In the genomic region with DNA sequence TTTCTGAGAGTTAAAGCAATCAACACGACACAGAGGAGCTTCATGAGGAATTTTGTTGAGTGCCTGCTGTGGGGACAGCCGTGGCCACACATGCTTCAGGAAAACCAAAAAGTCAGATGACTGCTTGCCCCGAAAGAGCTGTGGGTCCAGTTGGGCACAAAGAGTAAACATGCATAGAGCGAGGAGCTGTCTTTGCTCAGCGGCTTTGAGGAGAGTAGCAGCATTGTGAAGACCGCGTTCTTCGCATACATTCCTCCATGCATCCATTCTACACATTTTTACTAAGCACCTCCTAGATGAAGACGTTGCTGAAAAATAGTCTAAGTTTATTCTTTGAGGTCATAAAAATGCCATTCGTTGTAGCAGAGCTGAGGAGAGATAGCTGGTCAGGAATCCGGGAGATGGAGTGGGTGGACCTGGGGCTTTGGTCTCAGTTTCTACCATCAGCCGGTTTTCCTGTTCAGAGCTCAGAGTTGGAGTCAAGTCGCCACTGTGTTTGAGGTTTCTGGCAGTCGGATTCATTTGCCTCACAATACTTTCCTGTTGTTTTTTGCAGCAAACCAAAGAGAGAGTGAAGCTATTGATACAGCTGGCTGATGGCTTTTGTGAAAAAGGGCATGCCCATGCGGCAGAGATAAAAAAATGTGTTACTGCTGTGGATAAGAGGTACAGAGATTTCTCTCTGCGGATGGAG, we compare ENCODE assay signal across 20 cellular contexts.
DNase-seq lines count a peak whose midpoint lies in the region; ATAC-seq, FAIRE-seq and TF ChIP-seq lines count a peak whose summit lies in the region.
"Had no signal": no experiment of that assay in that cellular context is flagged by ENCODE, and none has a peak within 500 bp of the region (broad histone marks: within the 10 kb centered on the region; RNA-seq: fewer than 3 reads in every experiment).

No MANE protein-coding gene starts in this region.

- H3K4me1 ChIP-seq in HUES6 (ENCODE audit: control insufficient read depth, insufficient read depth, low read length), result peaks cover 11% of the 10 kb centered on the region
- peaks cover 0 to 9% (median 5%) of the 10 kb centered on the region in 4 experiments; a peak in 4 of 7 replicates for H3K4me1 ChIP-seq in H1 (replicated peaks in 1 of 4; ENCODE audit: control insufficient read depth in 3 of 4, insufficient read depth in 4 of 4, low read length in 3 of 4)
- H3K4me1 ChIP-seq: BLaER1 treated with 17β-estradiol and CSF1 and Interleukin-3, amounts not matched to agents 10 nM and 100 nM had no signal

- H3K36me3 ChIP-seq in HUES6 (ENCODE audit: control insufficient read depth, insufficient read depth, low read length), result peaks cover 83% of the 10 kb centered on the region
- H3K36me3 ChIP-seq in H1 (ENCODE audit: control insufficient read depth in 2 of 4, insufficient read depth in 4 of 4, low read length in 3 of 4), result peaks cover 7 to 52% (median 30%) of the 10 kb centered on the region in 4 experiments

- H3K4ac ChIP-seq in H1 (replicated peaks; ENCODE audit: insufficient read length, low read depth, low read length), result no peak overlapping the region

- H2BK20ac ChIP-seq in H1 (ENCODE audit: low read length), result no peak overlapping the region

- no peak overlapping the region for H2BK5ac ChIP-seq in H1 (ENCODE audit: low read depth, low read length)

- no peak overlapping the region for H4K91ac ChIP-seq in H1 (replicated peaks; ENCODE audit: insufficient read length, low read length)

- no peak overlapping the region for H3K23ac ChIP-seq in H1 (ENCODE audit: insufficient read length)

- no peaks in the 10 kb centered on the region for H3K23me2 ChIP-seq in H1 (ENCODE audit: low read depth, low read length)

- TF ChIP-seq RAD21 in H1 (IDR thresholded peaks at IDR 0.05 in 1 of 2, conservative IDR thresholded peaks at IDR 0.05 in 1 of 2; ENCODE audit: low read depth in 2 of 2, low read length in 2 of 2), result no peak

- CTCF ChIA-PET in H1 (lab: Charles Lee; ENCODE audit: partially characterized antibody), result interaction anchor here (0.5 to 5.1 kb wide), 14 partner anchors 9 to 406 kb away, joined by 3 to 35 read pairs (median 3); no protein-coding TSS in a partner anchor

- peaks cover 24% of the 10 kb centered on the region for H3K36me3 Mint-ChIP-seq in neural crest cell (ENCODE audit: low read depth)

- H3K27ac ChIP-seq in HUES6 (ENCODE audit: low read depth, low read length) (peak overlapping the region; percentile 19; the same call in 1 of the 2 replicates), H1 (ENCODE audit: low read depth, low read length) (no peak overlapping the region)
- H3K27ac ChIP-seq: BLaER1 treated with 17β-estradiol and CSF1 and Interleukin-3, amounts not matched to agents 10 nM and 100 nM; SK-N-MC had no signal

- ATAC-seq in GM18498 (IDR thresholded peaks at IDR 0.05; ENCODE audit: unreplicated experiment), result no peak
- ATAC-seq: Panc1, Right ventricle myocardium inferior had no signal

- no peaks in the 10 kb centered on the region for H3K79me1 ChIP-seq in H1 (ENCODE audit: low read depth, low read length)

- no peak for TF ChIP-seq POLR2A in H1 (IDR thresholded peaks at IDR 0.05; ENCODE audit: control extremely low read depth in 1 of 2, low read depth in 2 of 2, low read length in 2 of 2)

- no peak overlapping the region for H2BK12ac ChIP-seq in H1 (ENCODE audit: low read depth, low read length)

- DNase-seq in H1 (ENCODE audit: low read depth in 1 of 2, low spot score in 2 of 2) (no peak), neural crest cell (ENCODE audit: low read depth, low spot score) (no peak), CD1c-positive myeloid dendritic cell (ENCODE audit: extremely low spot score) (no peak), NCI-H1436 treated with DMSO at 0.1 percent for 48 hours (lab: John Stamatoyannopoulos, UW) (no peak), NCI-H1417 treated with DMSO at 0.1 percent for 48 hours (lab: John Stamatoyannopoulos, UW) (no peak)
- DNase-seq: DMS 273 treated with DMSO at 0.1 percent for 48 hours, EL, KG1, NCI-H1092 treated with DMSO at 0.1 percent for 48 hours, NCI-H187, NCI-H2171, NCI-H446 treated with DMSO at 0.1 percent for 48 hours, NCI-H82 had no signal

- no peak overlapping the region for H2AK5ac ChIP-seq in H1 (ENCODE audit: low read depth, low read length)

- no peak for TF ChIP-seq EP300 in H1 (IDR thresholded peaks at IDR 0.05; ENCODE audit: borderline replicate concordance in 1 of 2, low read depth in 2 of 2, low read length in 2 of 2)

- H3K4me3 ChIP-seq in HUES6 (ENCODE audit: low read depth, low read length) (no peak overlapping the region), H1 (ENCODE audit: extremely low read depth in 1 of 4, insufficient read depth in 2 of 4, low read depth in 3 of 4, low read length in 4 of 4) (no peak overlapping the region; a peak in 1 of 8 replicates)
- H3K4me3 ChIP-seq: BLaER1 treated with 17β-estradiol and CSF1 and Interleukin-3, amounts not matched to agents 10 nM and 100 nM; SK-N-MC had no signal

- H3K79me2 ChIP-seq in H1 (ENCODE audit: control insufficient read depth in 1 of 2, insufficient read depth in 2 of 2, low read length in 2 of 2), result no peaks in the 10 kb centered on the region

- H3K9me3 ChIP-seq in HUES6 (ENCODE audit: control insufficient read depth, insufficient read depth, low read depth, low read length) (no peaks in the 10 kb centered on the region), H1 (ENCODE audit: insufficient read depth in 2 of 2, low read depth in 1 of 2, low read length in 1 of 2) (no peaks in the 10 kb centered on the region)

- peaks cover 36% of the 10 kb centered on the region for H3K4me1 Mint-ChIP-seq in neural crest cell

- H3K4me3 Mint-ChIP-seq in neural crest cell, result peak overlapping the region; percentile 5

- H3K18ac ChIP-seq in H1 (ENCODE audit: extremely low read depth, low read length), result no peak overlapping the region

- peak overlapping the region; percentile 52 for H3K27ac Mint-ChIP-seq in neural crest cell (ENCODE audit: unreplicated experiment)

- no peak overlapping the region for H4K8ac ChIP-seq in H1 (ENCODE audit: extremely low read depth, insufficient read depth, low read length)

- H2BK15ac ChIP-seq in H1 (ENCODE audit: low read length), result no peak overlapping the region

- H3K27me3 ChIP-seq in HUES6 (ENCODE audit: control insufficient read depth, insufficient read depth, low read length) (no peaks in the 10 kb centered on the region), H1 (replicated peaks in 1 of 4; ENCODE audit: control insufficient read depth in 3 of 4, extremely low read depth in 1 of 4, insufficient read depth in 3 of 4, low read length in 3 of 4) (no peaks in the 10 kb centered on the region)
- H3K27me3 ChIP-seq: BLaER1 treated with 17β-estradiol and CSF1 and Interleukin-3, amounts not matched to agents 10 nM and 100 nM had no signal

- no peak for FAIRE-seq in H1 (lab: Jason Lieb, UNC)
- FAIRE-seq: HTR-8/SVneo had no signal

- H4K5ac ChIP-seq in H1 (ENCODE audit: insufficient read length, low read depth, low read length), result no peak overlapping the region

- 72% methylated on average over 16 of the region's 16 CpGs; no CpG with 5 or more reads in 1 of the 2 experiments for WGBS in H1 (ENCODE audit: extremely low coverage in 1 of 2, insufficient coverage in 1 of 2, insufficient read length in 1 of 2, insufficient replicate concordance in 2 of 2, low coverage in 1 of 2, low lambda C conversion rate in 2 of 2, missing lambda C conversion rate in 1 of 2), 2 experiments

- H3K14ac ChIP-seq in H1 (ENCODE audit: insufficient read length), result no peak overlapping the region

- H4K20me1 ChIP-seq in H1 (replicated peaks in 1 of 2; ENCODE audit: control insufficient read depth in 1 of 2, insufficient read depth in 2 of 2, low read length in 2 of 2), result no peaks in the 10 kb centered on the region

- H3K9ac ChIP-seq in HUES6 (ENCODE audit: low read length) (no peak overlapping the region), H1 (replicated peaks in 1 of 4; ENCODE audit: extremely low read depth in 1 of 4, low read depth in 3 of 4, low read length in 3 of 4) (no peak overlapping the region)
- H3K9ac ChIP-seq: BLaER1 treated with 17β-estradiol and CSF1 and Interleukin-3, amounts not matched to agents 10 nM and 100 nM had no signal

- peak overlapping the region; percentile 28 to 34; a peak in 2 of 4 replicates for H3K4me2 ChIP-seq in H1 (ENCODE audit: insufficient read depth in 1 of 2, low read depth in 2 of 2, low read length in 2 of 2)
- H3K4me2 ChIP-seq: BLaER1 treated with 17β-estradiol and CSF1 and Interleukin-3, amounts not matched to agents 10 nM and 100 nM had no signal

- H3K56ac ChIP-seq in H1 (replicated peaks; ENCODE audit: insufficient read length, low read depth, low read length), result no peak overlapping the region

- H2BK120ac ChIP-seq in H1 (replicated peaks; ENCODE audit: low read depth, low read length), result no peak overlapping the region

- POLR2A ChIA-PET in H1 (lab: Charles Lee; ENCODE audit: partially characterized antibody), result no interaction called here

- TF ChIP-seq CTCF in H1 (IDR thresholded peaks at IDR 0.05; ENCODE audit: control extremely low read depth in 1 of 3, insufficient read depth in 1 of 3, low read depth in 1 of 3, low read length in 3 of 3), result no peak
- TF ChIP-seq CTCF in neural crest cell (conservative IDR thresholded peaks at IDR 0.05), result no peak

- H3K9me3 Mint-ChIP-seq in neural crest cell, result no peaks in the 10 kb centered on the region

- H3K27me3 Mint-ChIP-seq in neural crest cell (ENCODE audit: low read depth), result no peaks in the 10 kb centered on the region

- no peak overlapping the region for H2AFZ ChIP-seq in H1 (ENCODE audit: low read length)

TF ChIP-seq in H1, 55 proteins besides CTCF, POLR2A, EP300 and RAD21 (continues in another document):
- TF ChIP-seq RBBP5 (IDR thresholded peaks at IDR 0.05; ENCODE audit: borderline replicate concordance, low read depth, low read length), result no peak
